ENCODE assay signal across 1 cellular context in the genomic region with DNA sequence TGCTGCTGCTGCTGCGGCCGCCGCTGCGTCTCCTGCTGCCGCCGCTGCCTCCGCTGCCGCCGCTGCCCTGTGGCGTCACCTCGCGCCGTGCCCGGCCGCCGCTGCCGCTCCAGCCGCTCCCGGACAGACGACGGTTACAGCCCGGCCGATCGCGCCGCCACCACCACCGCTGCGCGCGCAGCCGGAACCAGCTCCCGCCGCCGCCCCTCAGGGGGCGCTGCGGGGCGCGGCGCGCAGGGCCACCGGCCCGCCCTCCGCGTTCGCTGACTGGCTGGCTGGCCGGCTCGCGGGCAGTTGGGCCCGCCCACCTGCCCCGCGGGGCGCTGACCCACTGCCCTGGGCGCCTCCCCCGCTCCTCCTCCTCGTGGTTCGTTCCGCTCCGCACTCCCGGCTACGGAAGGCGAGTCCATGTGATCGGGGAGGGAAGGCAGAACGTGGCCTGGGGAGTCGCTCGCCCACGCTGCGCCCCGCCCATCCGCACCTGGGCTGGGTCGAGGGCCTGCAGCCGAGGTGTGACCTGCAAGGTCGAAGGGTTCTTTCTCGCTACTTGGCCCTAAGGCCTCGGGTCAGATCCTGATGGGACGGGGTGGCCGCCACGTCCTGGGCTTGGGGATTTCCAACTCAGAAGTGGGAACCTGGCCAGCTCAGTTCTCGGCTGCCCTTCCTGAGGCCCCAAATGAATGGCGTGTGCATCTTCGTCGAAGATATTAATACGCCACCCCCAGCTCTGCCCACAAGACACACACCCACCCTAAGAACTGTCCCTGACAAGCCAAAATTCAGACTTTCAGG.
TF ChIP-seq lines count a peak whose summit lies in the region.

Gene PTP4A2, minus strand, starts transcription at position 185 of the 792 bp plus-strand sequence. CDS start 19,303 bp downstream, outside the sequence.

TF ChIP-seq in K562, 482 proteins besides CTCF, POLR2A, EP300 and RAD21 (continued from another document and continues in another):
- TF ChIP-seq, protein P1, sequence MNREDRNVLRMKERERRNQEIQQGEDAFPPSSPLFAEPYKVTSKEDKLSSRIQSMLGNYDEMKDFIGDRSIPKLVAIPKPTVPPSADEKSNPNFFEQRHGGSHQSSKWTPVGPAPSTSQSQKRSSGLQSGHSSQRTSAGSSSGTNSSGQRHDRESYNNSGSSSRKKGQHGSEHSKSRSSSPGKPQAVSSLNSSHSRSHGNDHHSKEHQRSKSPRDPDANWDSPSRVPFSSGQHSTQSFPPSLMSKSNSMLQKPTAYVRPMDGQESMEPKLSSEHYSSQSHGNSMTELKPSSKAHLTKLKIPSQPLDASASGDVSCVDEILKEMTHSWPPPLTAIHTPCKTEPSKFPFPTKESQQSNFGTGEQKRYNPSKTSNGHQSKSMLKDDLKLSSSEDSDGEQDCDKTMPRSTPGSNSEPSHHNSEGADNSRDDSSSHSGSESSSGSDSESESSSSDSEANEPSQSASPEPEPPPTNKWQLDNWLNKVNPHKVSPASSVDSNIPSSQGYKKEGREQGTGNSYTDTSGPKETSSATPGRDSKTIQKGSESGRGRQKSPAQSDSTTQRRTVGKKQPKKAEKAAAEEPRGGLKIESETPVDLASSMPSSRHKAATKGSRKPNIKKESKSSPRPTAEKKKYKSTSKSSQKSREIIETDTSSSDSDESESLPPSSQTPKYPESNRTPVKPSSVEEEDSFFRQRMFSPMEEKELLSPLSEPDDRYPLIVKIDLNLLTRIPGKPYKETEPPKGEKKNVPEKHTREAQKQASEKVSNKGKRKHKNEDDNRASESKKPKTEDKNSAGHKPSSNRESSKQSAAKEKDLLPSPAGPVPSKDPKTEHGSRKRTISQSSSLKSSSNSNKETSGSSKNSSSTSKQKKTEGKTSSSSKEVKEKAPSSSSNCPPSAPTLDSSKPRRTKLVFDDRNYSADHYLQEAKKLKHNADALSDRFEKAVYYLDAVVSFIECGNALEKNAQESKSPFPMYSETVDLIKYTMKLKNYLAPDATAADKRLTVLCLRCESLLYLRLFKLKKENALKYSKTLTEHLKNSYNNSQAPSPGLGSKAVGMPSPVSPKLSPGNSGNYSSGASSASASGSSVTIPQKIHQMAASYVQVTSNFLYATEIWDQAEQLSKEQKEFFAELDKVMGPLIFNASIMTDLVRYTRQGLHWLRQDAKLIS (CRISPR knock-in tag; IDR thresholded peaks at IDR 0.05), result peak; percentile 92
- no peak for TF ChIP-seq ZNF224 (CRISPR knock-in tag; IDR thresholded peaks at IDR 0.05)
- peak; percentile 93; the same call in 1 of the 2 replicates for TF ChIP-seq ERF (CRISPR knock-in tag; IDR thresholded peaks at IDR 0.05)
- TF ChIP-seq GTF2A2 (tag; IDR thresholded peaks at IDR 0.05), result no peak
- TF ChIP-seq ZNF668 (CRISPR knock-in tag; IDR thresholded peaks at IDR 0.05), result no peak
- TF ChIP-seq SOX6 (IDR thresholded peaks at IDR 0.05), result peak; percentile 76
- peak; percentile 81; the same call in 1 of the 2 replicates for TF ChIP-seq JUN (IDR thresholded peaks at IDR 0.05; ENCODE audit: borderline replicate concordance, low read depth, low read length)
- peak; percentile 73; the same call in 1 of the 2 replicates for TF ChIP-seq JUN (CRISPR knock-in tag; IDR thresholded peaks at IDR 0.05; ENCODE audit: borderline replicate concordance)
- peak; percentile 82 for TF ChIP-seq RBBP5 (IDR thresholded peaks at IDR 0.05; ENCODE audit: borderline replicate concordance, insufficient read depth, low read length, poor library complexity, severe bottlenecking)
- TF ChIP-seq ARHGAP35 (IDR thresholded peaks at IDR 0.05; ENCODE audit: partially characterized antibody), result no peak
- TF ChIP-seq SETDB1 (IDR thresholded peaks at IDR 0.05; ENCODE audit: low read length), result peak; percentile 55
- TF ChIP-seq ZNF586 (CRISPR knock-in tag; conservative IDR thresholded peaks at IDR 0.05), result no peak
- TF ChIP-seq, protein P2, sequence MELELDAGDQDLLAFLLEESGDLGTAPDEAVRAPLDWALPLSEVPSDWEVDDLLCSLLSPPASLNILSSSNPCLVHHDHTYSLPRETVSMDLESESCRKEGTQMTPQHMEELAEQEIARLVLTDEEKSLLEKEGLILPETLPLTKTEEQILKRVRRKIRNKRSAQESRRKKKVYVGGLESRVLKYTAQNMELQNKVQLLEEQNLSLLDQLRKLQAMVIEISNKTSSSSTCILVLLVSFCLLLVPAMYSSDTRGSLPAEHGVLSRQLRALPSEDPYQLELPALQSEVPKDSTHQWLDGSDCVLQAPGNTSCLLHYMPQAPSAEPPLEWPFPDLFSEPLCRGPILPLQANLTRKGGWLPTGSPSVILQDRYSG (tag; conservative IDR thresholded peaks at IDR 0.05; ENCODE audit: low read depth), result 0 out of 2 replicates have a peak, but pooled peaks have one; percentile 63
- TF ChIP-seq, protein P3, sequence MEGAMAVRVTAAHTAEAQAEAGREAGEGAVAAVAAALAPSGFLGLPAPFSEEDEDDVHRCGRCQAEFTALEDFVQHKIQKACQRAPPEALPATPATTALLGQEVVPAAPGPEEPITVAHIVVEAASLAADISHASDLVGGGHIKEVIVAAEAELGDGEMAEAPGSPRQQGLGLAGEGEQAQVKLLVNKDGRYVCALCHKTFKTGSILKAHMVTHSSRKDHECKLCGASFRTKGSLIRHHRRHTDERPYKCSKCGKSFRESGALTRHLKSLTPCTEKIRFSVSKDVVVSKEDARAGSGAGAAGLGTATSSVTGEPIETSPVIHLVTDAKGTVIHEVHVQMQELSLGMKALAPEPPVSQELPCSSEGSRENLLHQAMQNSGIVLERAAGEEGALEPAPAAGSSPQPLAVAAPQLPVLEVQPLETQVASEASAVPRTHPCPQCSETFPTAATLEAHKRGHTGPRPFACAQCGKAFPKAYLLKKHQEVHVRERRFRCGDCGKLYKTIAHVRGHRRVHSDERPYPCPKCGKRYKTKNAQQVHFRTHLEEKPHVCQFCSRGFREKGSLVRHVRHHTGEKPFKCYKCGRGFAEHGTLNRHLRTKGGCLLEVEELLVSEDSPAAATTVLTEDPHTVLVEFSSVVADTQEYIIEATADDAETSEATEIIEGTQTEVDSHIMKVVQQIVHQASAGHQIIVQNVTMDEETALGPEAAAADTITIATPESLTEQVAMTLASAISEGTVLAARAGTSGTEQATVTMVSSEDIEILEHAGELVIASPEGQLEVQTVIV (CRISPR knock-in tag; IDR thresholded peaks at IDR 0.05; ENCODE audit: borderline replicate concordance), result 0 out of 2 replicates have a peak, but pooled peaks have one; percentile 18
- TF ChIP-seq ZNF445 (CRISPR knock-in tag; IDR thresholded peaks at IDR 0.05; ENCODE audit: low read depth), result no peak
- peak; percentile 20; the same call in 1 of the 2 replicates for TF ChIP-seq MTA2 (IDR thresholded peaks at IDR 0.05; ENCODE audit: low read depth)
- TF ChIP-seq MYBL2 (IDR thresholded peaks at IDR 0.05; ENCODE audit: low read depth), result no peak
- no peak for TF ChIP-seq MYBL2 (CRISPR knock-in tag; IDR thresholded peaks at IDR 0.05; ENCODE audit: borderline replicate concordance)
- TF ChIP-seq FOXK1 (CRISPR knock-in tag; IDR thresholded peaks at IDR 0.05; ENCODE audit: borderline replicate concordance), result no peak
- peak; percentile 80; the same call in 1 of the 2 replicates for TF ChIP-seq MYNN (IDR thresholded peaks at IDR 0.05)
- no peak for TF ChIP-seq MYNN (CRISPR knock-in tag; IDR thresholded peaks at IDR 0.05)
- no peak for TF ChIP-seq HIVEP1 (CRISPR knock-in tag; IDR thresholded peaks at IDR 0.05)
- TF ChIP-seq ZNF408 (CRISPR knock-in tag; IDR thresholded peaks at IDR 0.05; ENCODE audit: low read depth), result no peak
- TF ChIP-seq ELF4 (CRISPR knock-in tag; IDR thresholded peaks at IDR 0.05), result no peak
- peak; percentile 72 for TF ChIP-seq ZBTB33 (CRISPR knock-in tag; IDR thresholded peaks at IDR 0.05)
- no peak for TF ChIP-seq GTF2F1 (IDR thresholded peaks at IDR 0.05; ENCODE audit: low read depth, low read length)
- TF ChIP-seq RBM15 (IDR thresholded peaks at IDR 0.05; ENCODE audit: insufficient read depth, low read length), result no peak
- TF ChIP-seq ZNF316 (IDR thresholded peaks at IDR 0.05), result no peak
- TF ChIP-seq DPF2 (IDR thresholded peaks at IDR 0.05), result peak; percentile 83
- peak; percentile 50; the same call in 1 of the 2 replicates for TF ChIP-seq LEF1 (IDR thresholded peaks at IDR 0.05)
- 0 out of 2 replicates have a peak, but pooled peaks have one; percentile 68 for TF ChIP-seq RBM14 (IDR thresholded peaks at IDR 0.05; ENCODE audit: borderline replicate concordance, insufficient read depth, low read depth, low read length)
- TF ChIP-seq HDAC6 (IDR thresholded peaks at IDR 0.05; ENCODE audit: low read depth, low read length), result no peak
- peak; percentile 97; the same call in 1 of the 2 replicates for TF ChIP-seq KLF13 (tag; IDR thresholded peaks at IDR 0.05; ENCODE audit: borderline replicate concordance, low read depth)
- TF ChIP-seq CSDE1 (IDR thresholded peaks at IDR 0.05), result no peak
- TF ChIP-seq STAT5A (IDR thresholded peaks at IDR 0.05; ENCODE audit: borderline replicate concordance, low read length), result no peak; the same call in 1 of the 2 replicates
- TF ChIP-seq POU5F1 (IDR thresholded peaks at IDR 0.05; ENCODE audit: borderline replicate concordance, low read depth, low read length, partially characterized antibody), result peak; percentile 23
- TF ChIP-seq TBP (optimal IDR thresholded peaks at IDR 0.05; ENCODE audit: low read depth, low read length), result peak; percentile 64
- TF ChIP-seq ZNF398 (CRISPR knock-in tag; IDR thresholded peaks at IDR 0.05), result no peak
- no peak for TF ChIP-seq KLF6 (CRISPR knock-in tag; IDR thresholded peaks at IDR 0.05; ENCODE audit: borderline replicate concordance)
- no peak for TF ChIP-seq RBM34 (IDR thresholded peaks at IDR 0.05; ENCODE audit: borderline replicate concordance, insufficient read depth, low read length)
- TF ChIP-seq NRF1 (conservative IDR thresholded peaks at IDR 0.05 in 1 of 2, IDR thresholded peaks at IDR 0.05 in 1 of 2), result peak; percentile 71 to 84
- no peak for TF ChIP-seq KAT8 (IDR thresholded peaks at IDR 0.05; ENCODE audit: low read depth)
- TF ChIP-seq CBX2 (IDR thresholded peaks at IDR 0.05; ENCODE audit: insufficient read depth, low read length, poor library complexity, severe bottlenecking), result no peak
- TF ChIP-seq EZH2 (IDR thresholded peaks at IDR 0.05; ENCODE audit: borderline replicate concordance, low read depth, low read length), result no peak
- no peak; the same call in 1 of the 2 replicates for TF ChIP-seq MAFK (IDR thresholded peaks at IDR 0.05; ENCODE audit: low read length)
- TF ChIP-seq ARID2 (IDR thresholded peaks at IDR 0.05), result no peak
- TF ChIP-seq CHCHD3 (CRISPR knock-in tag; IDR thresholded peaks at IDR 0.05), result no peak; the same call in 1 of the 2 replicates
- no peak for TF ChIP-seq ZNF134 (CRISPR knock-in tag; conservative IDR thresholded peaks at IDR 0.05)
- TF ChIP-seq, protein P4, sequence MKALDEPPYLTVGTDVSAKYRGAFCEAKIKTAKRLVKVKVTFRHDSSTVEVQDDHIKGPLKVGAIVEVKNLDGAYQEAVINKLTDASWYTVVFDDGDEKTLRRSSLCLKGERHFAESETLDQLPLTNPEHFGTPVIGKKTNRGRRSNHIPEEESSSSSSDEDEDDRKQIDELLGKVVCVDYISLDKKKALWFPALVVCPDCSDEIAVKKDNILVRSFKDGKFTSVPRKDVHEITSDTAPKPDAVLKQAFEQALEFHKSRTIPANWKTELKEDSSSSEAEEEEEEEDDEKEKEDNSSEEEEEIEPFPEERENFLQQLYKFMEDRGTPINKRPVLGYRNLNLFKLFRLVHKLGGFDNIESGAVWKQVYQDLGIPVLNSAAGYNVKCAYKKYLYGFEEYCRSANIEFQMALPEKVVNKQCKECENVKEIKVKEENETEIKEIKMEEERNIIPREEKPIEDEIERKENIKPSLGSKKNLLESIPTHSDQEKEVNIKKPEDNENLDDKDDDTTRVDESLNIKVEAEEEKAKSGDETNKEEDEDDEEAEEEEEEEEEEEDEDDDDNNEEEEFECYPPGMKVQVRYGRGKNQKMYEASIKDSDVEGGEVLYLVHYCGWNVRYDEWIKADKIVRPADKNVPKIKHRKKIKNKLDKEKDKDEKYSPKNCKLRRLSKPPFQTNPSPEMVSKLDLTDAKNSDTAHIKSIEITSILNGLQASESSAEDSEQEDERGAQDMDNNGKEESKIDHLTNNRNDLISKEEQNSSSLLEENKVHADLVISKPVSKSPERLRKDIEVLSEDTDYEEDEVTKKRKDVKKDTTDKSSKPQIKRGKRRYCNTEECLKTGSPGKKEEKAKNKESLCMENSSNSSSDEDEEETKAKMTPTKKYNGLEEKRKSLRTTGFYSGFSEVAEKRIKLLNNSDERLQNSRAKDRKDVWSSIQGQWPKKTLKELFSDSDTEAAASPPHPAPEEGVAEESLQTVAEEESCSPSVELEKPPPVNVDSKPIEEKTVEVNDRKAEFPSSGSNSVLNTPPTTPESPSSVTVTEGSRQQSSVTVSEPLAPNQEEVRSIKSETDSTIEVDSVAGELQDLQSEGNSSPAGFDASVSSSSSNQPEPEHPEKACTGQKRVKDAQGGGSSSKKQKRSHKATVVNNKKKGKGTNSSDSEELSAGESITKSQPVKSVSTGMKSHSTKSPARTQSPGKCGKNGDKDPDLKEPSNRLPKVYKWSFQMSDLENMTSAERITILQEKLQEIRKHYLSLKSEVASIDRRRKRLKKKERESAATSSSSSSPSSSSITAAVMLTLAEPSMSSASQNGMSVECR (CRISPR knock-in tag; IDR thresholded peaks at IDR 0.05), result peak; percentile 80
- no peak for TF ChIP-seq KHSRP (IDR thresholded peaks at IDR 0.05)
